In the genomic region with DNA sequence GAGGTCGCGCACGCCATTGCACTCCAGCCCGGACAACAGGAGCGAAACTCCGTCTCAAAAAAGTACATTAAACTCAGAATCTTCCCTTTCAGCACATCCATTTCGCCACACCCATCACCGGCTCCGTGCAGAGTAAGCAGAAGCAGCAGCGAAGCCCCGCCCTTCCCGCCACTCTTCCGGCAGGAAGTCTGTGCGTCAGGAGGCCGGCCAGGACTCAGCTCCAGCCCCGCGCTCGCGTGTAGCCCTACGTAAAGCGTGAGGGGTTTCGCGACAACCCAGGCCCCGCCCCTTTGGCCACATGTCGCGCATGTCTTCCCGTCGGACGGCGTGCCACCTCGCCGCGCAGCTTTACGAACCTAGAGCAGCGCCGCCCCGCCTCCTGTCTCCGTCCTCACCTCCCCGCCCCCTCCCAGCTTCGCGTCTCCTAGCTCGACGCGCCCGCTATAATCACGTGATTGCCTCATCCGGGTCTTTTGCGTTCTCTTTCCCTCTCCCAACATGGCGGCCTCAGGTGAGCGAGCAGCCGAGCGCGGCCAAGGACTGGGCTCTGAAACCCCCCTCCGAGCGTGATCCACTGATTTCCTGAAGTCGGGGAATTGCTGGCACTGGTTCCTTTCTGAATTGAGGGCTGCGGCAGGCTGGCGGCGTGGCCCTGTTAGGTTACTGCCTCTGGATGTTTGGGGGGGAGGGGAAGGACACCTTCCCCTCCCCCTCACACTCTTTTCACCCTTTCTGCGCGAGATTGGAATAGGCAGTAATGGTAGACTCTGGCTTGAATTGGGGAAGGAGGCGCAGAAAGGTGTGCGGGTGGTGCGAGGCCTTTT, we compare ENCODE assay signal across 1 cellular context.
TF ChIP-seq lines count a peak whose summit lies in the region.

Gene EIF4B (plus strand): TSS at position 471 of the 824 bp plus-strand sequence. CDS start 28 bp downstream, at position 499.

TF ChIP-seq in K562, 482 proteins besides CTCF, POLR2A, EP300 and RAD21 (continued from another document and continues in another):
- 0 out of 2 replicates have a peak, but pooled peaks have one; percentile 56 for TF ChIP-seq SRSF1 (IDR thresholded peaks at IDR 0.05; ENCODE audit: low read depth, low read length)
- peak; percentile 56; the same call in 1 of the 2 replicates for TF ChIP-seq RB1 (IDR thresholded peaks at IDR 0.05; ENCODE audit: low read depth)
- peak in 1 of 2 experiments; percentile 30; a peak in 1 of 4 replicates for TF ChIP-seq RCOR1 (IDR thresholded peaks at IDR 0.05; ENCODE audit: borderline replicate concordance in 1 of 2, low read depth in 2 of 2, low read length in 2 of 2)
- 0 out of 2 replicates have a peak, but pooled peaks have one; percentile 23 for TF ChIP-seq TCF15 (CRISPR knock-in tag; IDR thresholded peaks at IDR 0.05)
- TF ChIP-seq SMARCE1 (IDR thresholded peaks at IDR 0.05) = peak; percentile 15; the same call in 1 of the 2 replicates
- no peak for TF ChIP-seq OTX1 (CRISPR knock-in tag; IDR thresholded peaks at IDR 0.05)
- TF ChIP-seq TAF9B (IDR thresholded peaks at IDR 0.05; ENCODE audit: partially characterized antibody) = peak; percentile 98
- TF ChIP-seq RAD51 (IDR thresholded peaks at IDR 0.05; ENCODE audit: borderline replicate concordance, low read depth) = peak; percentile 98
- TF ChIP-seq ZNF124 (CRISPR knock-in tag; IDR thresholded peaks at IDR 0.05) = no peak
- TF ChIP-seq ZC3H8 (IDR thresholded peaks at IDR 0.05) = no peak
- peak; percentile 83 for TF ChIP-seq CHD1 (IDR thresholded peaks at IDR 0.05; ENCODE audit: low read length)
- 0 out of 2 replicates have a peak, but pooled peaks have one; percentile 44 for TF ChIP-seq HIVEP1 (CRISPR knock-in tag; IDR thresholded peaks at IDR 0.05)
- TF ChIP-seq SOX6 (IDR thresholded peaks at IDR 0.05) = 0 out of 2 replicates have a peak, but pooled peaks have one; percentile 38
- TF ChIP-seq SMARCC2 (IDR thresholded peaks at IDR 0.05; ENCODE audit: low read depth) = no peak
- peak; percentile 50; the same call in 1 of the 2 replicates for TF ChIP-seq MEF2D (tag; conservative IDR thresholded peaks at IDR 0.05; ENCODE audit: low read depth)
- no peak for TF ChIP-seq ZNF655 (CRISPR knock-in tag; IDR thresholded peaks at IDR 0.05)
- TF ChIP-seq, protein P1, sequence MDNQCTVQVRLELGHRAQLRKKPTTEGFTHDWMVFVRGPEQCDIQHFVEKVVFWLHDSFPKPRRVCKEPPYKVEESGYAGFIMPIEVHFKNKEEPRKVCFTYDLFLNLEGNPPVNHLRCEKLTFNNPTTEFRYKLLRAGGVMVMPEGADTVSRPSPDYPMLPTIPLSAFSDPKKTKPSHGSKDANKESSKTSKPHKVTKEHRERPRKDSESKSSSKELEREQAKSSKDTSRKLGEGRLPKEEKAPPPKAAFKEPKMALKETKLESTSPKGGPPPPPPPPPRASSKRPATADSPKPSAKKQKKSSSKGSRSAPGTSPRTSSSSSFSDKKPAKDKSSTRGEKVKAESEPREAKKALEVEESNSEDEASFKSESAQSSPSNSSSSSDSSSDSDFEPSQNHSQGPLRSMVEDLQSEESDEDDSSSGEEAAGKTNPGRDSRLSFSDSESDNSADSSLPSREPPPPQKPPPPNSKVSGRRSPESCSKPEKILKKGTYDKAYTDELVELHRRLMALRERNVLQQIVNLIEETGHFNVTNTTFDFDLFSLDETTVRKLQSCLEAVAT (IDR thresholded peaks at IDR 0.05) = peak in 1 of 2 experiments; percentile 35; a peak in 1 of 4 replicates
- TF ChIP-seq POLR2AphosphoS2 (IDR thresholded peaks at IDR 0.05; ENCODE audit: low read length) = peak; percentile 80; the same call in 1 of the 2 replicates
- no peak for TF ChIP-seq ZNF146 (CRISPR knock-in tag; IDR thresholded peaks at IDR 0.05; ENCODE audit: unreplicated experiment)
- TF ChIP-seq GMEB1 (CRISPR knock-in tag; IDR thresholded peaks at IDR 0.05) = peak; percentile 85
- TF ChIP-seq, protein P2, sequence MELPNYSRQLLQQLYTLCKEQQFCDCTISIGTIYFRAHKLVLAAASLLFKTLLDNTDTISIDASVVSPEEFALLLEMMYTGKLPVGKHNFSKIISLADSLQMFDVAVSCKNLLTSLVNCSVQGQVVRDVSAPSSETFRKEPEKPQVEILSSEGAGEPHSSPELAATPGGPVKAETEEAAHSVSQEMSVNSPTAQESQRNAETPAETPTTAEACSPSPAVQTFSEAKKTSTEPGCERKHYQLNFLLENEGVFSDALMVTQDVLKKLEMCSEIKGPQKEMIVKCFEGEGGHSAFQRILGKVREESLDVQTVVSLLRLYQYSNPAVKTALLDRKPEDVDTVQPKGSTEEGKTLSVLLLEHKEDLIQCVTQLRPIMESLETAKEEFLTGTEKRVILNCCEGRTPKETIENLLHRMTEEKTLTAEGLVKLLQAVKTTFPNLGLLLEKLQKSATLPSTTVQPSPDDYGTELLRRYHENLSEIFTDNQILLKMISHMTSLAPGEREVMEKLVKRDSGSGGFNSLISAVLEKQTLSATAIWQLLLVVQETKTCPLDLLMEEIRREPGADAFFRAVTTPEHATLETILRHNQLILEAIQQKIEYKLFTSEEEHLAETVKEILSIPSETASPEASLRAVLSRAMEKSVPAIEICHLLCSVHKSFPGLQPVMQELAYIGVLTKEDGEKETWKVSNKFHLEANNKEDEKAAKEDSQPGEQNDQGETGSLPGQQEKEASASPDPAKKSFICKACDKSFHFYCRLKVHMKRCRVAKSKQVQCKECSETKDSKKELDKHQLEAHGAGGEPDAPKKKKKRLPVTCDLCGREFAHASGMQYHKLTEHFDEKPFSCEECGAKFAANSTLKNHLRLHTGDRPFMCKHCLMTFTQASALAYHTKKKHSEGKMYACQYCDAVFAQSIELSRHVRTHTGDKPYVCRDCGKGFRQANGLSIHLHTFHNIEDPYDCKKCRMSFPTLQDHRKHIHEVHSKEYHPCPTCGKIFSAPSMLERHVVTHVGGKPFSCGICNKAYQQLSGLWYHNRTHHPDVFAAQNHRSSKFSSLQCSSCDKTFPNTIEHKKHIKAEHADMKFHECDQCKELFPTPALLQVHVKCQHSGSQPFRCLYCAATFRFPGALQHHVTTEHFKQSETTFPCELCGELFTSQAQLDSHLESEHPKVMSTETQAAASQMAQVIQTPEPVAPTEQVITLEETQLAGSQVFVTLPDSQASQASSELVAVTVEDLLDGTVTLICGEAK (IDR thresholded peaks at IDR 0.05) = peak; percentile 61; the same call in 1 of the 2 replicates
- TF ChIP-seq, protein P2 (CRISPR knock-in tag; IDR thresholded peaks at IDR 0.05) = no peak
- no peak for TF ChIP-seq ZNF778 (CRISPR knock-in tag; IDR thresholded peaks at IDR 0.05)
- peak; percentile 89 for TF ChIP-seq SUPT5H (IDR thresholded peaks at IDR 0.05)
- peak; percentile 95; the same call in 1 of the 2 replicates for TF ChIP-seq GTF2E2 (tag; IDR thresholded peaks at IDR 0.05)
- TF ChIP-seq CXXC5 (CRISPR knock-in tag; IDR thresholded peaks at IDR 0.05) = peak; percentile 96
- TF ChIP-seq POLR2B (IDR thresholded peaks at IDR 0.05; ENCODE audit: low read depth, partially characterized antibody) = peak; percentile 83
- 0 out of 2 replicates have a peak, but pooled peaks have one; percentile 20 for TF ChIP-seq FOXJ2 (tag; IDR thresholded peaks at IDR 0.05)
- TF ChIP-seq KAT2B (IDR thresholded peaks at IDR 0.05; ENCODE audit: low read depth, low read length) = no peak
- TF ChIP-seq NFRKB (IDR thresholded peaks at IDR 0.05; ENCODE audit: low read depth) = peak; percentile 100
- no peak for TF ChIP-seq PPARD (CRISPR knock-in tag; IDR thresholded peaks at IDR 0.05)
- 0 out of 2 replicates have a peak, but pooled peaks have one; percentile 34 for TF ChIP-seq SMAD3 (CRISPR knock-in tag; conservative IDR thresholded peaks at IDR 0.05)
- TF ChIP-seq ZNF639 (CRISPR knock-in tag; conservative IDR thresholded peaks at IDR 0.05 in 1 of 2, IDR thresholded peaks at IDR 0.05 in 1 of 2) = peak in 1 of 2 experiments; percentile 79; a peak in 2 of 4 replicates
- TF ChIP-seq FIP1L1 (IDR thresholded peaks at IDR 0.05; ENCODE audit: low read depth, low read length, poor library complexity, severe bottlenecking) = peak; percentile 50
- TF ChIP-seq TRIM24 (IDR thresholded peaks at IDR 0.05) = peak in 1 of 2 experiments; percentile 77; a peak in 1 of 4 replicates
- peak in 1 of 2 experiments; percentile 53; a peak in 2 of 4 replicates for TF ChIP-seq HDAC1 (IDR thresholded peaks at IDR 0.05)
- TF ChIP-seq ZEB2 (IDR thresholded peaks at IDR 0.05) = 0 out of 2 replicates have a peak, but pooled peaks have one; percentile 53
- TF ChIP-seq RBBP5 (IDR thresholded peaks at IDR 0.05; ENCODE audit: borderline replicate concordance, insufficient read depth, low read length, poor library complexity, severe bottlenecking) = peak; percentile 96
- TF ChIP-seq ZKSCAN8 (CRISPR knock-in tag; IDR thresholded peaks at IDR 0.05) = no peak
- TF ChIP-seq, protein P3, sequence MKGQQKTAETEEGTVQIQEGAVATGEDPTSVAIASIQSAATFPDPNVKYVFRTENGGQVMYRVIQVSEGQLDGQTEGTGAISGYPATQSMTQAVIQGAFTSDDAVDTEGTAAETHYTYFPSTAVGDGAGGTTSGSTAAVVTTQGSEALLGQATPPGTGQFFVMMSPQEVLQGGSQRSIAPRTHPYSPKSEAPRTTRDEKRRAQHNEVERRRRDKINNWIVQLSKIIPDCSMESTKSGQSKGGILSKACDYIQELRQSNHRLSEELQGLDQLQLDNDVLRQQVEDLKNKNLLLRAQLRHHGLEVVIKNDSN (CRISPR knock-in tag; IDR thresholded peaks at IDR 0.05) = peak; percentile 95
